In the genomic region with DNA sequence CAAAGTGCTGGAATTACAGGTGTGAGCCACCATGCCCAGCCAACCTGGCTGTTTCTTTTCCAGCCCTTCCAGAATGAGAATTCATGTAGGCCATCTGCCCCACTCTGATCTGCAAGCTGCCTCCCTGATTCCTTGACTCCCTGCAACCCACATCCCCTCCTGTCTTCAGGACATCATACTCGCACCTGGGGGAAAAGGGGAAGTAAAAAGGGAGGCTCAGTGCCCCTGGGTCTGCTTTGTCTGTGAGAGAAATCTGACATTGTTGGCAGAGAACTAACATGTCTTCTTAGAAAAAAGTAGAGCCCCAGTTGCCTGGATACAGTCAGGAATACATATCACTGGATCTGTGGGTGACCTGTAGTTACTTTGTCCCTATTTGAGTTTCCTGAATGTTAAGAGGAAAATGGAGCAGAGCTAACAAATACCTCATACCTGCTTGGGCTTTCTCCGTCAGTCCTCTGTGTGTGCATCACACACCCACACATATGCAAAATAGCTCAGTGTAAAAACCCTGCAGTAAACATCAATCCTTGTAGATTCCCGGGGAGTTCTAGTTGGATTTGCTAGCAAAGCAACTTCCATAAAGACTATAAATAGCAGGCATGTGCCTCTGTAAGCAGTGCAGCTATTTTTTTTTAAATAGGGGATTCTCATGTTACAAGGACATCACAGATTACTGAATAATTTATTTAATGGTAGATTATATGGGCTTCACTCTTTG, we compare ENCODE assay signal across 11 cellular contexts.
A peak's percentile ranks its signal among the peaks of the same experiment; 100 is the strongest.
DNase-seq lines count a peak whose midpoint lies in the region; ATAC-seq and TF ChIP-seq lines count a peak whose summit lies in the region.
"Had no signal": no experiment of that assay in that cellular context is flagged by ENCODE, and none has a peak within 500 bp of the region (broad histone marks: within the 10 kb centered on the region; RNA-seq: fewer than 3 reads in every experiment).

No MANE protein-coding gene starts in this region.

- no peak overlapping the region for H3K4me3 Mint-ChIP-seq in mesothelial cell of epicardium
- H3K4me3 Mint-ChIP-seq: activated naive CD4-positive, alpha-beta T cell treated with anti-CD3 and anti-CD28 coated beads, Interleukin-2, amount 10 ng/mL, durations not matched to agents 7 days and 5 days had no signal

- H3K36me3 Mint-ChIP-seq in mesothelial cell of epicardium, result no peaks in the 10 kb centered on the region
- H3K36me3 Mint-ChIP-seq: activated naive CD4-positive, alpha-beta T cell treated with anti-CD3 and anti-CD28 coated beads, Interleukin-2, amount 10 ng/mL, durations not matched to agents 7 days and 5 days had no signal

- no peaks in the 10 kb centered on the region for H3F3A ChIP-seq in SK-N-SH (replicated peaks; ENCODE audit: insufficient read depth)

- H4K20me1 ChIP-seq in SK-N-SH (ENCODE audit: insufficient read depth), result no peaks in the 10 kb centered on the region

- H3K9me3 Mint-ChIP-seq in mesothelial cell of epicardium, result no peaks in the 10 kb centered on the region
- H3K9me3 Mint-ChIP-seq: activated naive CD4-positive, alpha-beta T cell treated with anti-CD3 and anti-CD28 coated beads, Interleukin-2, amount 10 ng/mL, durations not matched to agents 7 days and 5 days had no signal

- H3K27ac ChIP-seq in SK-N-SH (ENCODE audit: low read depth in 2 of 2, low read length in 1 of 2), result no peak overlapping the region
- H3K27ac ChIP-seq: ovary had no signal

- H3K4me2 ChIP-seq in SK-N-SH, result peak overlapping the region; percentile 8; the same call in 1 of the 2 replicates

- peaks cover 10% of the 10 kb centered on the region for H3K4me1 Mint-ChIP-seq in mesothelial cell of epicardium
- H3K4me1 Mint-ChIP-seq: activated naive CD4-positive, alpha-beta T cell treated with anti-CD3 and anti-CD28 coated beads, Interleukin-2, amount 10 ng/mL, durations not matched to agents 7 days and 5 days had no signal

- no peaks in the 10 kb centered on the region for H3K79me2 ChIP-seq in SK-N-SH (ENCODE audit: insufficient read depth)

- TF ChIP-seq CTCF in SK-N-SH (IDR thresholded peaks at IDR 0.05), result no peak
- no peak for TF ChIP-seq CTCF in mesothelial cell of epicardium (IDR thresholded peaks at IDR 0.05; ENCODE audit: unreplicated experiment)

- ATAC-seq in GM18907 (IDR thresholded peaks at IDR 0.05; ENCODE audit: unreplicated experiment) (peak; percentile 34), HG02852 (IDR thresholded peaks at IDR 0.05; ENCODE audit: unreplicated experiment) (peak; percentile 37)

- H3K36me3 ChIP-seq in SK-N-SH (replicated peaks in 1 of 2; ENCODE audit: control insufficient read depth in 1 of 2, insufficient read depth in 2 of 2, low read length in 1 of 2), result no peaks in the 10 kb centered on the region
- H3K36me3 ChIP-seq: ovary had no signal

- 72% methylated on average over 3 of the region's 3 CpGs for WGBS in SK-N-SH (ENCODE audit: low lambda C conversion rate)

- no peaks in the 10 kb centered on the region for H3K27me3 ChIP-seq in SK-N-SH (ENCODE audit: insufficient read depth)
- H3K27me3 ChIP-seq: ovary had no signal

- CTCF ChIA-PET in SK-N-SH (lab: Yijun Ruan, JAX), result interaction anchor here (1.0 kb wide), 1 partner anchor 11 kb away, joined by 3 read pairs; no protein-coding TSS in a partner anchor

- peaks cover 3% of the 10 kb centered on the region for H3K27me3 Mint-ChIP-seq in mesothelial cell of epicardium (ENCODE audit: low read depth)

- no peak overlapping the region for H2AFZ ChIP-seq in SK-N-SH (ENCODE audit: low read depth)

- H3K4me3 ChIP-seq in SK-N-SH (ENCODE audit: low read depth in 2 of 2, low read length in 1 of 2), result no peak overlapping the region
- H3K4me3 ChIP-seq: ovary had no signal

- no peaks in the 10 kb centered on the region for H3K9me3 ChIP-seq in SK-N-SH
- H3K9me3 ChIP-seq: ovary had no signal

- POLR2A ChIA-PET in SK-N-SH (lab: Yijun Ruan, JAX), result interaction anchor here (0.6 kb wide), 1 partner anchor 718 kb away, joined by 3 read pairs; the partner anchor contains the start of gene SOAT1

- no peak for TF ChIP-seq EP300 in SK-N-SH (IDR thresholded peaks at IDR 0.05; ENCODE audit: borderline replicate concordance in 1 of 2, low read depth in 1 of 2, low read length in 1 of 2)

- peaks cover 0 to 8% of the 10 kb centered on the region in 2 experiments; a peak in 2 of 4 replicates for H3K4me1 ChIP-seq in SK-N-SH (ENCODE audit: control insufficient read depth in 1 of 2, insufficient read depth in 2 of 2, low read depth in 1 of 2, low read length in 1 of 2)

- H3K9me2 ChIP-seq in SK-N-SH, result no peaks in the 10 kb centered on the region

- H3K27ac Mint-ChIP-seq in mesothelial cell of epicardium, result peak overlapping the region; percentile 89
- H3K27ac Mint-ChIP-seq: activated naive CD4-positive, alpha-beta T cell treated with anti-CD3 and anti-CD28 coated beads, Interleukin-2, amount 10 ng/mL, durations not matched to agents 7 days and 5 days had no signal

- DNase-seq in SK-N-SH (no peak), mesothelial cell of epicardium (ENCODE audit: low spot score in 2 of 2, unreplicated experiment in 2 of 2) (no peak), CD1c-positive myeloid dendritic cell (ENCODE audit: extremely low spot score) (no peak), middle frontal gyrus (ENCODE audit: extremely low spot score, low spot score) (no peak), NCI-H187 (lab: John Stamatoyannopoulos, UW) (no peak), RKO (ENCODE audit: low spot score) (no peak)
- DNase-seq: activated naive CD4-positive, alpha-beta T cell treated with anti-CD3 and anti-CD28 coated beads, Interleukin-2, amount 10 ng/mL, durations not matched to agents 7 days and 5 days; NCI-H1930; ovary had no signal

- TF ChIP-seq RAD21 in SK-N-SH (IDR thresholded peaks at IDR 0.05; ENCODE audit: low read length), result no peak

- H3K9ac ChIP-seq in SK-N-SH, result no peak overlapping the region

TF ChIP-seq in SK-N-SH, 30 proteins besides CTCF, POLR2A, EP300 and RAD21:
- TF ChIP-seq REST (IDR thresholded peaks at IDR 0.05; ENCODE audit: low read depth, low read length), result no peak
- TF ChIP-seq USF2 (IDR thresholded peaks at IDR 0.05; ENCODE audit: borderline replicate concordance, low read depth, low read length), result no peak
- TF ChIP-seq EZH2phosphoT487 (IDR thresholded peaks at IDR 0.05; ENCODE audit: borderline replicate concordance, low read depth), result no peak
- no peak for TF ChIP-seq PBX3 (IDR thresholded peaks at IDR 0.05)
- no peak for TF ChIP-seq YY1 (IDR thresholded peaks at IDR 0.05; ENCODE audit: low read depth)
- no peak for TF ChIP-seq NFIC (IDR thresholded peaks at IDR 0.05; ENCODE audit: borderline replicate concordance)
- TF ChIP-seq, protein P1, sequence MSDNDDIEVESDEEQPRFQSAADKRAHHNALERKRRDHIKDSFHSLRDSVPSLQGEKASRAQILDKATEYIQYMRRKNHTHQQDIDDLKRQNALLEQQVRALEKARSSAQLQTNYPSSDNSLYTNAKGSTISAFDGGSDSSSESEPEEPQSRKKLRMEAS (IDR thresholded peaks at IDR 0.05; ENCODE audit: low read depth), result no peak
- no peak for TF ChIP-seq JUND (IDR thresholded peaks at IDR 0.05)
- no peak for TF ChIP-seq SIN3A (IDR thresholded peaks at IDR 0.05; ENCODE audit: borderline replicate concordance, low read depth, low read length)
- no peak for TF ChIP-seq RCOR1 (IDR thresholded peaks at IDR 0.05; ENCODE audit: low read length)
- no peak for TF ChIP-seq TEAD4 (IDR thresholded peaks at IDR 0.05; ENCODE audit: borderline replicate concordance, insufficient read depth)
- no peak for TF ChIP-seq ELF1 (IDR thresholded peaks at IDR 0.05)
- no peak for TF ChIP-seq RXRA (IDR thresholded peaks at IDR 0.05; ENCODE audit: borderline replicate concordance, low read depth)
- no peak for TF ChIP-seq NRF1 (IDR thresholded peaks at IDR 0.05; ENCODE audit: low read depth, low read length)
- no peak for TF ChIP-seq GABPA (IDR thresholded peaks at IDR 0.05; ENCODE audit: low read depth)
